ENCODE assay signal across 8 cellular contexts in genomic region chr9:123267481-123268239, GRCh38. TPM values are rescaled to one million over a fixed set of nuclear protein-coding genes. Genes with fewer than 3 reads are reported as not detected.
A peak's percentile ranks its signal among the peaks of the same experiment; 100 is the strongest.
DNase-seq lines count a peak whose midpoint lies in the region; ATAC-seq and TF ChIP-seq lines count a peak whose summit lies in the region.

No MANE protein-coding gene starts in this region.

- TF ChIP-seq POLR2A in vagina (IDR thresholded peaks at IDR 0.05) = no peak

- H3K27me3 ChIP-seq in BJ (ENCODE audit: control insufficient read depth, insufficient read depth, low read length) (peaks cover 19% of the 10 kb centered on the region), GM23338 (ENCODE audit: insufficient read depth) (no peaks in the 10 kb centered on the region), SK-N-SH (ENCODE audit: insufficient read depth) (no peaks in the 10 kb centered on the region), mucosa of stomach (ENCODE audit: control insufficient read depth, insufficient read depth, low read length) (no peaks in the 10 kb centered on the region), vagina (no peaks in the 10 kb centered on the region)

- peak overlapping the region; percentile 54 for H3K4me3 ChIP-seq in BJ (ENCODE audit: low read depth, low read length)
- H3K4me3 ChIP-seq in GM23338 = peak overlapping the region; percentile 79
- H3K4me3 ChIP-seq in SK-N-SH (ENCODE audit: low read depth in 2 of 2, low read length in 1 of 2) = peak overlapping the region; percentile 67 to 75
- H3K4me3 ChIP-seq in mucosa of stomach (ENCODE audit: low read length) = no peak overlapping the region
- peak overlapping the region; percentile 74 to 78 for H3K4me3 ChIP-seq in vagina

- H3K4me1 ChIP-seq in GM23338 (ENCODE audit: insufficient read depth) (peaks cover 41% of the 10 kb centered on the region), SK-N-SH (ENCODE audit: control insufficient read depth in 1 of 2, insufficient read depth in 2 of 2, low read depth in 1 of 2, low read length in 1 of 2) (peaks cover 0 to 14% of the 10 kb centered on the region in 2 experiments; a peak in 2 of 4 replicates), mucosa of stomach (ENCODE audit: control insufficient read depth, insufficient read depth, low read length) (peaks cover 17% of the 10 kb centered on the region), vagina (peaks cover 15% of the 10 kb centered on the region)

- no peaks in the 10 kb centered on the region for H3K9me3 ChIP-seq in SK-N-SH
- no peaks in the 10 kb centered on the region for H3K9me3 ChIP-seq in mucosa of stomach (ENCODE audit: control insufficient read depth, low read length)
- no peaks in the 10 kb centered on the region for H3K9me3 ChIP-seq in vagina

- H3K4me2 ChIP-seq in GM23338 (peak overlapping the region; percentile 90), SK-N-SH (peak overlapping the region; percentile 88)

- peaks cover 46% of the 10 kb centered on the region for H3K4me1 Mint-ChIP-seq in GM23338
- H3K4me1 Mint-ChIP-seq in dendritic cell treated with granulocyte-macrophage colony-stimulating factor and Interleukin-4, amounts not matched to agents 40 ng/mL and 50 ng/mL, for 4 days (ENCODE audit: low read depth) = peaks cover 18% of the 10 kb centered on the region

- DNase-seq in BJ (ENCODE audit: low read depth) = no peak
- DNase-seq in GM23338 (ENCODE audit: low spot score) = peak; percentile 41
- DNase-seq in SK-N-SH = peak; percentile 61
- DNase-seq in vagina (ENCODE audit: extremely low spot score in 2 of 2) = no peak
- no peak for DNase-seq in islet precursor cell
- DNase-seq in GOT3 (lab: John Stamatoyannopoulos, UW) = no peak

- H3K9me2 ChIP-seq in GM23338 (ENCODE audit: insufficient read depth) (no peaks in the 10 kb centered on the region), SK-N-SH (no peaks in the 10 kb centered on the region)

- H3K27me3 Mint-ChIP-seq in GM23338 (ENCODE audit: insufficient read depth, low read depth, poor library complexity) = peaks cover 14% of the 10 kb centered on the region
- H3K27me3 Mint-ChIP-seq in dendritic cell treated with granulocyte-macrophage colony-stimulating factor and Interleukin-4, amounts not matched to agents 40 ng/mL and 50 ng/mL, for 4 days = peaks cover 37% of the 10 kb centered on the region

- CTCF ChIA-PET in BJ (lab: Yijun Ruan, JAX) (no interaction called here), SK-N-SH (lab: Yijun Ruan, JAX) (no interaction called here)

- H2AFZ ChIP-seq in GM23338 = no peak overlapping the region
- no peak overlapping the region for H2AFZ ChIP-seq in SK-N-SH (ENCODE audit: low read depth)

- H3K27ac ChIP-seq in GM23338 (ENCODE audit: low read depth) (no peak overlapping the region), SK-N-SH (ENCODE audit: low read depth in 2 of 2, low read length in 1 of 2) (no peak overlapping the region), vagina (no peak overlapping the region)

- no peak overlapping the region for H3K27ac Mint-ChIP-seq in GM23338
- no peak overlapping the region for H3K27ac Mint-ChIP-seq in dendritic cell treated with granulocyte-macrophage colony-stimulating factor and Interleukin-4, amounts not matched to agents 40 ng/mL and 50 ng/mL, for 4 days

- intact Hi-C loops in dendritic cell treated with granulocyte-macrophage colony-stimulating factor and Interleukin-4, amounts not matched to agents 40 ng/mL and 50 ng/mL, for 4 days (cut with micrococcal nuclease) = loop anchor here (5.0 kb wide), 1 partner anchor 70 kb away; no protein-coding TSS in a partner anchor
- intact Hi-C loops in vagina (cut with DNase I) = no loop called here

- H3K36me3 ChIP-seq in BJ (ENCODE audit: control insufficient read depth, insufficient read depth, low read length) (no peaks in the 10 kb centered on the region), GM23338 (ENCODE audit: insufficient read depth) (no peaks in the 10 kb centered on the region), SK-N-SH (replicated peaks in 1 of 2; ENCODE audit: control insufficient read depth in 1 of 2, insufficient read depth in 2 of 2, low read length in 1 of 2) (no peaks in the 10 kb centered on the region), mucosa of stomach (ENCODE audit: control insufficient read depth, insufficient read depth, low read length) (no peaks in the 10 kb centered on the region), vagina (no peaks in the 10 kb centered on the region)

- peaks cover 35% of the 10 kb centered on the region for H4K20me1 ChIP-seq in GM23338 (replicated peaks; ENCODE audit: insufficient read depth)
- no peaks in the 10 kb centered on the region for H4K20me1 ChIP-seq in SK-N-SH (ENCODE audit: insufficient read depth)

- TF ChIP-seq RAD21 in SK-N-SH (IDR thresholded peaks at IDR 0.05; ENCODE audit: low read length) = no peak

- TF ChIP-seq CTCF in BJ (IDR thresholded peaks at IDR 0.05; ENCODE audit: insufficient read depth, low read depth, low read length) (no peak), GM23338 (conservative IDR thresholded peaks at IDR 0.05; ENCODE audit: low read depth in 2 of 2) (no peak), SK-N-SH (IDR thresholded peaks at IDR 0.05) (no peak), vagina (IDR thresholded peaks at IDR 0.05) (no peak)

- POLR2A ChIA-PET in BJ (lab: Charles Lee) = no interaction called here
- POLR2A ChIA-PET in SK-N-SH (lab: Yijun Ruan, JAX) = no interaction called here

- WGBS in SK-N-SH (ENCODE audit: low lambda C conversion rate) = 13% methylated on average over 27 of the region's 43 CpGs

- H3K79me2 ChIP-seq in GM23338 (replicated peaks; ENCODE audit: insufficient read depth) (peaks cover 54% of the 10 kb centered on the region), SK-N-SH (ENCODE audit: insufficient read depth) (no peaks in the 10 kb centered on the region; the same call in 1 of the 2 replicates)

- no peaks in the 10 kb centered on the region; the same call in 2 of the 3 replicates for H3K36me3 Mint-ChIP-seq in GM23338 (ENCODE audit: low read depth)
- H3K36me3 Mint-ChIP-seq in dendritic cell treated with granulocyte-macrophage colony-stimulating factor and Interleukin-4, amounts not matched to agents 40 ng/mL and 50 ng/mL, for 4 days (ENCODE audit: low read depth) = no peaks in the 10 kb centered on the region

- peak; percentile 19 for ATAC-seq in GM23338

- no peaks in the 10 kb centered on the region; the same call in 2 of the 3 replicates for H3K9me3 Mint-ChIP-seq in GM23338
- no peaks in the 10 kb centered on the region for H3K9me3 Mint-ChIP-seq in dendritic cell treated with granulocyte-macrophage colony-stimulating factor and Interleukin-4, amounts not matched to agents 40 ng/mL and 50 ng/mL, for 4 days

- no peak for TF ChIP-seq EP300 in SK-N-SH (IDR thresholded peaks at IDR 0.05; ENCODE audit: borderline replicate concordance in 1 of 2, low read depth in 1 of 2, low read length in 1 of 2)

- peak overlapping the region; percentile 84 for H3K4me3 Mint-ChIP-seq in GM23338
- peak overlapping the region; percentile 69 for H3K4me3 Mint-ChIP-seq in dendritic cell treated with granulocyte-macrophage colony-stimulating factor and Interleukin-4, amounts not matched to agents 40 ng/mL and 50 ng/mL, for 4 days

- peak overlapping the region; percentile 66; the same call in 1 of the 2 replicates for H3K9ac ChIP-seq in SK-N-SH
- H3K9ac ChIP-seq in mucosa of stomach (ENCODE audit: low read length) = peak overlapping the region; percentile 71

- H3F3A ChIP-seq in GM23338 (replicated peaks; ENCODE audit: low read depth) = peaks cover 12% of the 10 kb centered on the region; the same call in 1 of the 2 replicates
- H3F3A ChIP-seq in SK-N-SH (replicated peaks; ENCODE audit: insufficient read depth) = no peaks in the 10 kb centered on the region

TF ChIP-seq in SK-N-SH, 30 proteins besides CTCF, POLR2A, EP300 and RAD21:
- TF ChIP-seq, protein P1, sequence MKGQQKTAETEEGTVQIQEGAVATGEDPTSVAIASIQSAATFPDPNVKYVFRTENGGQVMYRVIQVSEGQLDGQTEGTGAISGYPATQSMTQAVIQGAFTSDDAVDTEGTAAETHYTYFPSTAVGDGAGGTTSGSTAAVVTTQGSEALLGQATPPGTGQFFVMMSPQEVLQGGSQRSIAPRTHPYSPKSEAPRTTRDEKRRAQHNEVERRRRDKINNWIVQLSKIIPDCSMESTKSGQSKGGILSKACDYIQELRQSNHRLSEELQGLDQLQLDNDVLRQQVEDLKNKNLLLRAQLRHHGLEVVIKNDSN (IDR thresholded peaks at IDR 0.05; ENCODE audit: borderline replicate concordance, low read depth) = no peak
- TF ChIP-seq RCOR1 (IDR thresholded peaks at IDR 0.05; ENCODE audit: low read length) = no peak

RNA-seq across cellular contexts. Expression of gene STRBP, which starts 0.7 kb away (rescaled TPM):
- polyA plus RNA-seq in BJ (2011; rRNA removed) (1.1 and 2.2 TPM in 2 replicates), GM23338 (2016; fragmentation: Nextera tagmentation; extraction: Ambion mirVana) (80.5 and 89.0 TPM in 2 replicates), SK-N-SH (2012; rRNA removed) (5.9 and 7.6 TPM in 2 replicates)
- polyA minus RNA-seq in BJ (2011; rRNA and poly(A)+ RNA removed) = 0.72 and 0.85 TPM in 2 replicates
- 113 and 116 TPM in 2 replicates for total RNA-seq in GM23338 (2014; rRNA removed; shearing (Covaris generic))
- 8.9 and 9.3 TPM in 2 replicates for polyA plus RNA-seq in SK-N-SH (2012; cell fraction: cytosol; rRNA removed)
- polyA plus RNA-seq in SK-N-SH (2012; cell fraction: nucleus; rRNA removed) = 2.6 and 8.5 TPM in 2 replicates
- total RNA-seq in vagina = 9.1 TPM

Comparison
In these comparisons a context has a peak if more than half of its experiments do, and no peak if none do; other contexts are left out.
1. DNase-seq: peak in GM23338 (single experiment) and SK-N-SH (single experiment); none in BJ (single experiment), vagina (0 of 2), islet precursor cell (single experiment) and GOT3 (single experiment).